17 cellular contexts compared by ENCODE assay signal in the genomic region with DNA sequence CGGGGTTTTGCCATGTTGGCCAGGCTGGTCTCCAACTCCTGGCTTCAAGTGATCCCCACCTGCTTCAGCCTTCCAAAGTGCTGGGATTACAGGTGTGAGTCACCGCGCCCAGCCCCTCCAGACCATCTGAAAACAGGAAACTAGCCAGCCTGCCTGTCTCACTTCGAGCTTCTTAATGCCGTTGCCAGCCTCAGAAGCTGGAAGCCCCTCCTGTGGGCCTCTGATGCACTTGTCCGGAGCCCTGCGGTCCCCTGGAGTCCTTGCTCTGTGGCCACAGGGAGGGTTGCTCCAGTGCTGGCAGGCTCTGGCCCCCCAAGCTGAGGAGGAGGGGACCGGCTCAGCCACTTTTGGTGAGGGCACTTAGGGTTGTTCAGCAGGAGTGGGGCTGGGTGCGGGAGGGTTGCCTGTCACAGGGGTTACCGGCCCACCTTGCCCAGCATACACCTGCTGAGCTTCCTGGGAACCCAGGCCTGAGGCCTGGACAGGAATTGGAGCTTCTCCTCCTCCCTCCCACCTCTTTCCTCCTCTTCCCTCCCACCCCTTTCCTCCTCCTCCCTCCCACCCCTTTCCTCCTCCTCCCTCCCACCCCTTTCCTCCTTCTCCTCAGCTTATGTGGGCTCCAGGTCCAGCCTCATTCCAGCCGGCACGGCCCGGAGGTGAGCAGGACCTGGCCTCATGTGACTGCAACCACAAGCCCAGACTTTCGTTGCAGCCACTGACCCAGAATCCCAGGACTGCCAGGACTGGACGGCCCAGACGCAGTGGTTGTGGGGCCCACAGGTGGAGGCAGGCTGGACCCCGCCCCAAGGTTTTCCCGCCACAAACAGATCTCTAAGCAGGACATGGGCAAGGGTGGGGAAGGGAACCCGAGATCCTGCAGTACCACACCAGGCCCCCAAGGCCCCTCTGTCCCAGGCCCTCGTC. TPM values are rescaled to one million over a fixed set of nuclear protein-coding genes. Genes with fewer than 3 reads are reported as not detected.
"Had no signal": no experiment of that assay in that cellular context is flagged by ENCODE, and none has a peak within 500 bp of the region (broad histone marks: within the 10 kb centered on the region; RNA-seq: fewer than 3 reads in every experiment).

No MANE protein-coding gene starts in this region.

- H3K27ac Mint-ChIP-seq: activated CD4-positive, alpha-beta memory T cell treated with anti-CD3 and anti-CD28 coated beads for 36 hours; activated naive CD8-positive, alpha-beta T cell had no signal

- H3K36me3 Mint-ChIP-seq: activated CD4-positive, alpha-beta memory T cell treated with anti-CD3 and anti-CD28 coated beads for 36 hours; activated naive CD8-positive, alpha-beta T cell; naive thymus-derived CD8-positive, alpha-beta T cell had no signal

- H3K4me3 ChIP-seq: gastroesophageal sphincter, lung, mucosa of descending colon, right atrium auricular region, upper lobe of left lung had no signal

- H3K9me3 Mint-ChIP-seq: activated CD4-positive, alpha-beta memory T cell treated with anti-CD3 and anti-CD28 coated beads for 36 hours; activated T-cell treated with anti-CD3 and anti-CD28 coated beads, Interleukin-2, amount 50 U/mL, for 4 hours; naive thymus-derived CD8-positive, alpha-beta T cell had no signal

- DNase-seq: activated CD4-positive, alpha-beta memory T cell treated with anti-CD3 and anti-CD28 coated beads for 36 hours; activated gamma-delta T cell; activated T-cell treated with anti-CD3 and anti-CD28 coated beads, Interleukin-2, amount 50 U/mL, for 4 hours; amygdala; brain microvascular endothelial cell; effector memory CD4-positive, alpha-beta T cell; mucosa of descending colon; naive thymus-derived CD8-positive, alpha-beta T cell; stimulated activated naive CD4-positive, alpha-beta T cell; substantia nigra; upper lobe of left lung had no signal

- H3K4me3 Mint-ChIP-seq: activated CD4-positive, alpha-beta memory T cell treated with anti-CD3 and anti-CD28 coated beads for 36 hours; activated naive CD8-positive, alpha-beta T cell; activated T-cell treated with anti-CD3 and anti-CD28 coated beads, Interleukin-2, amount 50 U/mL, for 4 hours; naive thymus-derived CD8-positive, alpha-beta T cell had no signal

RNA-seq across cellular contexts. Expression of a gene that starts 9.4 kb away (rescaled TPM):
- total RNA-seq: activated CD4-positive, alpha-beta memory T cell treated with anti-CD3 and anti-CD28 coated beads for 36 hours; activated T-cell treated with anti-CD3 and anti-CD28 coated beads, Interleukin-2, amount 50 U/mL, for 4 hours; gastroesophageal sphincter; naive thymus-derived CD8-positive, alpha-beta T cell; posterior vena cava; right atrium auricular region; T-helper 2 cell treated with Interferon-gamma antibody and Interleukin-4, amounts not matched to agents 100 ng/mL and 5 ng/mL, for 36 hours had no signal

RNA-seq across cellular contexts. Expression of a gene that starts 28.0 kb away (rescaled TPM):
- total RNA-seq: activated CD4-positive, alpha-beta memory T cell treated with anti-CD3 and anti-CD28 coated beads for 36 hours; activated T-cell treated with anti-CD3 and anti-CD28 coated beads, Interleukin-2, amount 50 U/mL, for 4 hours; naive thymus-derived CD8-positive, alpha-beta T cell; posterior vena cava; right atrium auricular region; T-helper 2 cell treated with Interferon-gamma antibody and Interleukin-4, amounts not matched to agents 100 ng/mL and 5 ng/mL, for 36 hours had no signal
- polyA plus RNA-seq: naive thymus-derived CD8-positive, alpha-beta T cell had no signal
